ENCODE assay signal across 8 cellular contexts in the genomic region with DNA sequence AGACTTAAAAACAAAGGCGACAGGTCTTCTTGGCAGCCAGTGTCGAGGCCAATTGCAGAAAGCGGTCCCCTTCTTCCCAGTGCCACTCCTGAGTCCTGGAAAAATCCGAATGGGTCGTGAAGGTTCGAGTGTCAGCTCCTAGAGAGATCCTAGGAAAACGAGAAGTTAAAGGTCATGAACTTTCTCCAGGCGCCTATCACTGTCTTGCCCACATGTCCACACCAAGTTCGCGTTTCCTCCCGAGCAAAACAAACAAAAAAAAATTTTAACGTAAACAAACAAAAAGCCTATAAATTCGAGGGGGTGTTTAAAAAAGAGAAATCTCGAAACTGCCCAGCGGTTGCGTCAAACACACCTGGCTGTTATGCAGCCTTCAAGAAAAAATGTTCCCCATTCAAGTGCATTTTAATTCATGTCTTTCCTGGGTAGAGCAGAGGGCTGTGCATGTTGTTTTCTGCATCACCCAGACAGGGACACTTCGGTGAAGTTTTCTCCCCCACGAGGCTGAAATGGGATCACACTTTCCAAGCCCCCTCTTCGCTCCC. TPM values are rescaled to one million over a fixed set of nuclear protein-coding genes. Genes with fewer than 3 reads are reported as not detected.
DNase-seq lines count a peak whose midpoint lies in the region; ATAC-seq and TF ChIP-seq lines count a peak whose summit lies in the region.

No MANE protein-coding gene starts in this region.

- in situ Hi-C loops in G401 (cut with HindIII; ENCODE audit: low sequenced_read_pairs) = no loop called here

- no peaks in the 10 kb centered on the region for H3K9me3 ChIP-seq in SK-N-MC (ENCODE audit: low read depth, low read length)
- no peaks in the 10 kb centered on the region for H3K9me3 ChIP-seq in skeletal muscle tissue (ENCODE audit: control insufficient read depth in 3 of 3, low read length in 3 of 3)

- H3K4me1 ChIP-seq in ACC112 (ENCODE audit: control insufficient read depth, insufficient read depth, low read length, unreplicated experiment) (peaks cover 29% of the 10 kb centered on the region), skeletal muscle tissue (ENCODE audit: control insufficient read depth in 3 of 3, insufficient read depth in 3 of 3, low read length in 3 of 3) (peaks cover 25 to 34% (median 30%) of the 10 kb centered on the region in 3 donors)

- H3K4me3 ChIP-seq in ACC112 (ENCODE audit: low read depth, low read length) = peak overlapping the region; percentile 93
- H3K4me3 ChIP-seq in SK-N-MC = peak overlapping the region; percentile 82
- H3K4me3 ChIP-seq in foreskin fibroblast (ENCODE audit: low read depth in 1 of 2, low read length in 2 of 2) = peak overlapping the region; percentile 74 to 85
- peak overlapping the region; percentile 75 to 89 (median 84) for H3K4me3 ChIP-seq in skeletal muscle tissue (ENCODE audit: low read length in 3 of 3)

- peak overlapping the region; percentile 93 for H3K27ac ChIP-seq in ACC112 (ENCODE audit: low read depth, low read length)
- no peak overlapping the region for H3K27ac ChIP-seq in SK-N-MC
- H3K27ac ChIP-seq in skeletal muscle tissue (ENCODE audit: low read depth, low read length) = peak overlapping the region; percentile 92

- ATAC-seq in GM21390 (IDR thresholded peaks at IDR 0.05; ENCODE audit: unreplicated experiment) (peak; percentile 0), HG03432 (IDR thresholded peaks at IDR 0.05; ENCODE audit: unreplicated experiment) (no peak)

- no peaks in the 10 kb centered on the region for H3K27me3 ChIP-seq in ACC112 (ENCODE audit: insufficient read depth, low read length)
- no peaks in the 10 kb centered on the region for H3K27me3 ChIP-seq in skeletal muscle tissue (ENCODE audit: control insufficient read depth in 3 of 3, insufficient read depth in 3 of 3, low read length in 3 of 3)

- H3K9ac ChIP-seq in SK-N-MC (ENCODE audit: insufficient read length) (peak overlapping the region; percentile 72), skeletal muscle tissue (ENCODE audit: low read depth in 1 of 3, low read length in 3 of 3) (peak overlapping the region; percentile 84 to 91 (median 91))

- DNase-seq in SK-N-MC (ENCODE audit: low read depth, low spot score) = no peak
- no peak for DNase-seq in foreskin fibroblast
- no peak for DNase-seq in G401 (ENCODE audit: low spot score)
- no peak for DNase-seq in stimulated activated naive CD4-positive, alpha-beta T cell treated with Interleukin-2 at 50 U/mL for 16 hours (lab: John Stamatoyannopoulos, UW)

- H3K79me2 ChIP-seq in ACC112 (ENCODE audit: control insufficient read depth, insufficient read depth, low read length, unreplicated experiment) = peaks cover 58% of the 10 kb centered on the region

- H2AFZ ChIP-seq in ACC112 (ENCODE audit: low read length, unreplicated experiment) = no peak overlapping the region

- no peak for TF ChIP-seq CTCF in foreskin fibroblast (IDR thresholded peaks at IDR 0.05; ENCODE audit: low read depth, low read length)

- peaks cover 21% of the 10 kb centered on the region; the same call in 1 of the 2 replicates for H3K36me3 ChIP-seq in ACC112 (ENCODE audit: insufficient read depth, low read length)
- H3K36me3 ChIP-seq in SK-N-MC (ENCODE audit: insufficient read depth, low read length) = no peaks in the 10 kb centered on the region
- H3K36me3 ChIP-seq in skeletal muscle tissue (ENCODE audit: control insufficient read depth in 3 of 3, insufficient read depth in 3 of 3, low read length in 3 of 3) = no peaks in the 10 kb centered on the region

RNA-seq across cellular contexts. Expression of a gene that starts 1.5 kb away (rescaled TPM):
- 62.1 TPM for total RNA-seq in skeletal muscle tissue
- total RNA-seq in G401 (2014; rRNA removed; shearing (Covaris generic)) = 13.4 and 21.5 TPM in 2 replicates
